21 cellular contexts compared by ENCODE assay signal in genomic region chr11:44999068-44999467, GRCh38. TPM values are rescaled to one million over a fixed set of nuclear protein-coding genes. Genes with fewer than 3 reads are reported as not detected.
DNase-seq lines count a peak whose midpoint lies in the region; ATAC-seq and TF ChIP-seq lines count a peak whose summit lies in the region.
"Had no signal": no experiment of that assay in that cellular context is flagged by ENCODE, and none has a peak within 500 bp of the region (broad histone marks: within the 10 kb centered on the region; RNA-seq: fewer than 3 reads in every experiment).

No MANE protein-coding gene starts in this region.

- H3K27me3 ChIP-seq in right atrium auricular region (no peaks in the 10 kb centered on the region), neuronal stem cell (ENCODE audit: control insufficient read depth in 3 of 3, insufficient read depth in 3 of 3, low read depth in 1 of 3, low read length in 3 of 3) (peaks cover 0 to 17% (median 0%) of the 10 kb centered on the region in 3 experiments)

- H3K4me1 ChIP-seq in right atrium auricular region (no peaks in the 10 kb centered on the region), neuronal stem cell (ENCODE audit: control insufficient read depth in 2 of 2, insufficient read depth in 1 of 2, low read depth in 1 of 2, low read length in 2 of 2) (peaks cover 0 to 2% of the 10 kb centered on the region in 2 donors), mucosa of descending colon (ENCODE audit: low read depth) (no peaks in the 10 kb centered on the region)

- ATAC-seq in left ventricle myocardium superior, result no peak
- no peak for ATAC-seq in HG02678 (IDR thresholded peaks at IDR 0.05; ENCODE audit: unreplicated experiment)
- no peak for ATAC-seq in mucosa of descending colon
- no peak for ATAC-seq in HG02571 (IDR thresholded peaks at IDR 0.05; ENCODE audit: unreplicated experiment)
- ATAC-seq: GM12878, HCT116 had no signal

- WGBS in neuronal stem cell (ENCODE audit: extremely low coverage in 2 of 2, insufficient read length in 2 of 2, insufficient replicate concordance in 1 of 2), 2 donors, result no CpG with 5 or more reads among the region's 2 CpGs

- TF ChIP-seq CTCF in right atrium auricular region (IDR thresholded peaks at IDR 0.05) (no peak), mucosa of descending colon (IDR thresholded peaks at IDR 0.05) (no peak)

- H3K9me3 ChIP-seq in right atrium auricular region (no peaks in the 10 kb centered on the region), neuronal stem cell (replicated peaks in 1 of 2; ENCODE audit: control insufficient read depth in 2 of 2, insufficient read depth in 1 of 2, low read depth in 1 of 2, low read length in 2 of 2) (peaks cover 0 to 4% of the 10 kb centered on the region in 2 donors), mucosa of descending colon (no peaks in the 10 kb centered on the region)

- no peak overlapping the region for H3K14ac ChIP-seq in neuronal stem cell (ENCODE audit: low read length)

- DNase-seq in right atrium auricular region (ENCODE audit: low spot score) (peak; percentile 28), left ventricle myocardium superior (no peak), ecto neural progenitor cell (ENCODE audit: low spot score) (peak; percentile 35), neuronal stem cell (ENCODE audit: low spot score) (no peak), mucosa of descending colon (no peak)
- DNase-seq: 8988T; C1 segment of cervical spinal cord; CD4-positive, CD25-positive, alpha-beta regulatory T cell; CD8-positive, alpha-beta memory T cell; COR-L47; DMS 273 treated with DMSO at 0.1 percent for 48 hours; DMS53; DND-41; EL; GOT3; H7; HFFc6 had no signal

- no peak overlapping the region for H3K27ac ChIP-seq in right atrium auricular region
- no peak overlapping the region for H3K27ac ChIP-seq in neuronal stem cell (replicated peaks; ENCODE audit: low read length)

- H3K4me2 ChIP-seq in neuronal stem cell (ENCODE audit: insufficient read depth, low read length, poor library complexity, severe bottlenecking), result no peak overlapping the region

- H4K91ac ChIP-seq in neuronal stem cell (ENCODE audit: low read depth, low read length, poor library complexity), result no peak overlapping the region

- peak overlapping the region; percentile 70 for H3K18ac ChIP-seq in neuronal stem cell (ENCODE audit: low read length)

- H2AFZ ChIP-seq in neuronal stem cell (ENCODE audit: low read length), result no peak overlapping the region

- H2BK5ac ChIP-seq in neuronal stem cell (ENCODE audit: low read length), result no peak overlapping the region

- no peak overlapping the region for H3K23ac ChIP-seq in neuronal stem cell (ENCODE audit: low read depth, low read length, poor library complexity)

- H2BK15ac ChIP-seq in neuronal stem cell (ENCODE audit: low read length), result peak overlapping the region; percentile 0

- H2BK120ac ChIP-seq in neuronal stem cell (ENCODE audit: low read depth, low read length), result no peak overlapping the region

- H3K79me1 ChIP-seq in neuronal stem cell (ENCODE audit: low read depth, low read length), result no peaks in the 10 kb centered on the region

- H2BK12ac ChIP-seq in neuronal stem cell (ENCODE audit: low read length), result peak overlapping the region; percentile 49

- H3K9ac ChIP-seq in neuronal stem cell (ENCODE audit: low read depth, low read length, poor library complexity), result no peak overlapping the region

- no peak overlapping the region for H3K4me3 ChIP-seq in right atrium auricular region
- H3K4me3 ChIP-seq in neuronal stem cell (ENCODE audit: low read length in 2 of 2), result no peak overlapping the region
- no peak overlapping the region for H3K4me3 ChIP-seq in mucosa of descending colon
- H3K4me3 ChIP-seq: GM12878 had no signal

- no peak overlapping the region for H4K8ac ChIP-seq in neuronal stem cell (ENCODE audit: low read depth, low read length)

- H3K36me3 ChIP-seq in right atrium auricular region (no peaks in the 10 kb centered on the region), neuronal stem cell (replicated peaks in 1 of 2; ENCODE audit: control insufficient read depth in 2 of 2, insufficient read depth in 2 of 2, low read length in 2 of 2) (no peaks in the 10 kb centered on the region), mucosa of descending colon (ENCODE audit: low read depth) (no peaks in the 10 kb centered on the region)

- intact Hi-C loops in left ventricle myocardium superior (cut with micrococcal nuclease) (no loop called here), mucosa of descending colon (cut with DNase I, micrococcal nuclease) (no loop called here)

- H3K4ac ChIP-seq in neuronal stem cell (ENCODE audit: low read length), result no peak overlapping the region

- no peak overlapping the region for H2AK5ac ChIP-seq in neuronal stem cell (ENCODE audit: low read depth, low read length)

RNA-seq across cellular contexts. Expression of gene TP53I11, which starts 48.4 kb away (rescaled TPM):
- total RNA-seq in right atrium auricular region (10 to 100 TPM; 46.7 to 89.0 TPM), left ventricle myocardium superior (45.5 TPM), mucosa of descending colon (10 to 100 TPM; 48.4 to 95.9 (median 91.9) TPM)
- 235 TPM for polyA plus RNA-seq in neuronal stem cell (2013, experiment 1 of 2)
- polyA plus RNA-seq in neuronal stem cell (2013, experiment 2 of 2), result 227 TPM

Comparison
In these comparisons a context has a peak if more than half of its experiments do, and no peak if none do; other contexts are left out.
1. DNase-seq: peak in right atrium auricular region (single experiment) and ecto neural progenitor cell (single experiment); none in left ventricle myocardium superior (single experiment), neuronal stem cell (single experiment) and mucosa of descending colon (0 of 3).